ENCODE assay signal across 28 cellular contexts in genomic region chr15:99416191-99417188, GRCh38.
DNase-seq lines count a peak whose midpoint lies in the region; ATAC-seq, FAIRE-seq and TF ChIP-seq lines count a peak whose summit lies in the region.
"Had no signal": no experiment of that assay in that cellular context is flagged by ENCODE, and none has a peak within 500 bp of the region (broad histone marks: within the 10 kb centered on the region; RNA-seq: fewer than 3 reads in every experiment).

No MANE protein-coding gene starts in this region.

- H3K79me2 ChIP-seq in HepG2 (ENCODE audit: insufficient read depth, low read length) = no peaks in the 10 kb centered on the region

- no peaks in the 10 kb centered on the region for H4K20me1 ChIP-seq in HepG2 (ENCODE audit: insufficient read depth, low read length)

- H3K27me3 Mint-ChIP-seq in activated naive CD4-positive, alpha-beta T cell treated with anti-CD3 and anti-CD28 coated beads, Interleukin-2, amount 50 U/mL, for 24 hours = no peaks in the 10 kb centered on the region
- H3K27me3 Mint-ChIP-seq in T-helper 17 cell = no peaks in the 10 kb centered on the region
- H3K27me3 Mint-ChIP-seq: activated B cell treated with CpG ODN at 0.5 μM for 24 hours, B cell had no signal

- H3K9me3 ChIP-seq in HepG2 (ENCODE audit: low read length) (no peaks in the 10 kb centered on the region), testis (no peaks in the 10 kb centered on the region), T-helper 17 cell (ENCODE audit: control insufficient read depth, low read length, poor library complexity, severe bottlenecking) (no peaks in the 10 kb centered on the region)
- H3K9me3 ChIP-seq: SJCRH30 had no signal

- CTCF ChIA-PET in HepG2 (lab: Yijun Ruan, JAX; ENCODE audit: low intra/inter-chr PET ratio, low total read pairs) = no interaction called here

- H3K36me3 ChIP-seq in HepG2 (replicated peaks in 1 of 2; ENCODE audit: control insufficient read depth in 1 of 2, insufficient read depth in 2 of 2, low read length in 2 of 2) (no peaks in the 10 kb centered on the region), testis (ENCODE audit: low read depth, missing control alignments) (no peaks in the 10 kb centered on the region)
- H3K36me3 ChIP-seq: SJCRH30 had no signal

- BruUV-seq in HepG2 (replicated peaks; lab: Mats Ljungman, UMichigan) = no TSS peak

- TF ChIP-seq CTCF in coronary artery (IDR thresholded peaks at IDR 0.05) = no peak
- no peak for TF ChIP-seq CTCF in HepG2 (CRISPR knock-in tag; IDR thresholded peaks at IDR 0.05)
- no peak for TF ChIP-seq CTCF in testis (IDR thresholded peaks at IDR 0.05)

- DNase-seq in activated naive CD4-positive, alpha-beta T cell (lab: John Stamatoyannopoulos, UW) = no peak
- DNase-seq in coronary artery (ENCODE audit: low spot score) = peak; percentile 68
- no peak for DNase-seq in HepG2 (ENCODE audit: low spot score)
- peak; percentile 13 for DNase-seq in testis
- no peak for DNase-seq in NCI-H2196 (lab: John Stamatoyannopoulos, UW; ENCODE audit: unreplicated experiment)
- no peak for DNase-seq in RKO (ENCODE audit: low spot score)
- DNase-seq in T-helper 17 cell = no peak
- DNase-seq: activated B cell treated with CpG ODN at 0.5 μM for 24 hours; activated CD4-positive, alpha-beta T cell treated with anti-CD3 and anti-CD28 coated beads, Interleukin-2, amount 50 U/mL, for 4 hours; activated T-cell treated with anti-CD3 and anti-CD28 coated beads, Interleukin-2, amount 50 U/mL, for 1 hour; dermis blood vessel endothelial cell; DND-41; foreskin fibroblast; hippocampal formation; NCI-H1694 treated with DMSO at 0.1 percent for 48 hours; NCI-H2227 treated with DMSO at 0.1 percent for 48 hours; occipital lobe; OCI-M1; retina; SJCRH30; T-helper 2 cell had no signal

- H2AFZ ChIP-seq in HepG2 (ENCODE audit: low read length) = no peak overlapping the region

- POLR2A ChIA-PET in HepG2 (lab: Yijun Ruan, JAX) = no interaction called here

- H3K4me2 ChIP-seq in HepG2 (ENCODE audit: low read depth, low read length) = peak overlapping the region; percentile 36
- H3K4me2 ChIP-seq: KMS-11 had no signal

- ATAC-seq in HepG2 (0 out of 3 replicates have a peak, but pooled peaks have one; percentile 10), T-helper 17 cell (no peak)

- H3K4me3 ChIP-seq in coronary artery (no peak overlapping the region), HepG2 (replicated peaks in 1 of 3; ENCODE audit: insufficient read depth in 1 of 3, low read depth in 2 of 3, low read length in 3 of 3) (no peak overlapping the region), testis (no peak overlapping the region)
- H3K4me3 ChIP-seq: SJCRH30 had no signal

- WGBS in HepG2 (ENCODE audit: low lambda C conversion rate) = 68% methylated on average over 15 of the region's 19 CpGs
- 86% methylated on average over 14 to 19 of the region's 19 CpGs for WGBS in testis, 2 donors

- TF ChIP-seq RAD21 in HepG2 (CRISPR knock-in tag; IDR thresholded peaks at IDR 0.05) = no peak

- TF ChIP-seq EP300 in HepG2 (IDR thresholded peaks at IDR 0.05; ENCODE audit: low read depth in 2 of 2, low read length in 2 of 2) (no peak), HepG2 (CRISPR knock-in tag; IDR thresholded peaks at IDR 0.05; ENCODE audit: borderline replicate concordance) (no peak)

- FAIRE-seq in HepG2 (lab: Jason Lieb, UNC) = no peak
- FAIRE-seq: A204.1, bronchial epithelial cell, GM12892, keratinocyte had no signal

- in situ Hi-C loops in HepG2 (cut with HindIII; ENCODE audit: extremely low pct_ligation_motif_present, low pct_unique_long_range_greater_than_20kb) = loop anchor here (25.0 kb wide), 1 partner anchor 296 kb away; no protein-coding TSS in a partner anchor

- H3K4me1 ChIP-seq in HepG2 (ENCODE audit: insufficient read depth, low read length) = peaks cover 18% of the 10 kb centered on the region
- H3K4me1 ChIP-seq in testis = peaks cover 5% of the 10 kb centered on the region

- H3K36me3 Mint-ChIP-seq in activated naive CD4-positive, alpha-beta T cell treated with anti-CD3 and anti-CD28 coated beads, Interleukin-2, amount 50 U/mL, for 24 hours = no peaks in the 10 kb centered on the region
- H3K36me3 Mint-ChIP-seq in T-helper 17 cell (ENCODE audit: low read depth) = no peaks in the 10 kb centered on the region

- no peaks in the 10 kb centered on the region for H3K27me3 ChIP-seq in HepG2 (ENCODE audit: control insufficient read depth in 1 of 2, insufficient read depth in 2 of 2, low read length in 2 of 2)
- no peaks in the 10 kb centered on the region for H3K27me3 ChIP-seq in testis
- H3K27me3 ChIP-seq: SJCRH30 had no signal

- TF ChIP-seq POLR2A in HepG2 (IDR thresholded peaks at IDR 0.05; ENCODE audit: insufficient read depth in 1 of 2, low read depth in 2 of 2, low read length in 2 of 2) = no peak
- TF ChIP-seq POLR2A in testis (IDR thresholded peaks at IDR 0.05) = no peak

- H3K4me1 Mint-ChIP-seq in activated naive CD4-positive, alpha-beta T cell treated with anti-CD3 and anti-CD28 coated beads, Interleukin-2, amount 50 U/mL, for 24 hours = peaks cover 22% of the 10 kb centered on the region
- peaks cover 8% of the 10 kb centered on the region for H3K4me1 Mint-ChIP-seq in T-helper 17 cell

- H3K9ac ChIP-seq in HepG2 (ENCODE audit: insufficient read depth, low read depth, low read length) = no peak overlapping the region
- H3K9ac ChIP-seq: KMS-11 had no signal

- H3K27ac Mint-ChIP-seq in activated naive CD4-positive, alpha-beta T cell treated with anti-CD3 and anti-CD28 coated beads, Interleukin-2, amount 50 U/mL, for 24 hours = peak overlapping the region; percentile 12
- H3K27ac Mint-ChIP-seq in T-helper 17 cell = no peak overlapping the region
- H3K27ac Mint-ChIP-seq: activated B cell treated with CpG ODN at 0.5 μM for 24 hours, B cell had no signal

- H3K9me3 Mint-ChIP-seq in activated naive CD4-positive, alpha-beta T cell treated with anti-CD3 and anti-CD28 coated beads, Interleukin-2, amount 50 U/mL, for 24 hours = no peaks in the 10 kb centered on the region
- H3K9me3 Mint-ChIP-seq: activated B cell treated with CpG ODN at 0.5 μM for 24 hours had no signal

- H3K27ac ChIP-seq in coronary artery = no peak overlapping the region
- H3K27ac ChIP-seq in HepG2 (ENCODE audit: extremely low read length, insufficient read depth, low read length) = no peak overlapping the region
- no peak overlapping the region for H3K27ac ChIP-seq in testis
- H3K27ac ChIP-seq: KMS-11, SJCRH30 had no signal

- H3K4me3 Mint-ChIP-seq in activated naive CD4-positive, alpha-beta T cell treated with anti-CD3 and anti-CD28 coated beads, Interleukin-2, amount 50 U/mL, for 24 hours = no peak overlapping the region
- no peak overlapping the region for H3K4me3 Mint-ChIP-seq in T-helper 17 cell
- H3K4me3 Mint-ChIP-seq: activated B cell treated with CpG ODN at 0.5 μM for 24 hours, B cell had no signal

- intact Hi-C loops in HepG2 (cut with micrococcal nuclease; ENCODE audit: unreplicated experiment) = no loop called here
- intact Hi-C loops in testis (cut with DNase I; ENCODE audit: low total_unique reads) = no loop called here

TF ChIP-seq in HepG2, 621 proteins besides CTCF, POLR2A, EP300 and RAD21:
- TF ChIP-seq ZNF747 (CRISPR knock-in tag; IDR thresholded peaks at IDR 0.05; ENCODE audit: borderline replicate concordance) = no peak
- peak; percentile 17; the same call in 1 of the 2 replicates for TF ChIP-seq ZNF687 (CRISPR knock-in tag; IDR thresholded peaks at IDR 0.05)

Comparison
In these comparisons a context has a peak if more than half of its experiments do, and no peak if none do; other contexts are left out.
1. DNase-seq: peak in coronary artery (single experiment) and testis (single experiment); none in activated naive CD4-positive, alpha-beta T cell (0 of 4), HepG2 (single experiment), NCI-H2196 (single experiment), RKO (single experiment) and T-helper 17 cell (0 of 3).